ENCODE assay signal across 17 cellular contexts in the genomic region with DNA sequence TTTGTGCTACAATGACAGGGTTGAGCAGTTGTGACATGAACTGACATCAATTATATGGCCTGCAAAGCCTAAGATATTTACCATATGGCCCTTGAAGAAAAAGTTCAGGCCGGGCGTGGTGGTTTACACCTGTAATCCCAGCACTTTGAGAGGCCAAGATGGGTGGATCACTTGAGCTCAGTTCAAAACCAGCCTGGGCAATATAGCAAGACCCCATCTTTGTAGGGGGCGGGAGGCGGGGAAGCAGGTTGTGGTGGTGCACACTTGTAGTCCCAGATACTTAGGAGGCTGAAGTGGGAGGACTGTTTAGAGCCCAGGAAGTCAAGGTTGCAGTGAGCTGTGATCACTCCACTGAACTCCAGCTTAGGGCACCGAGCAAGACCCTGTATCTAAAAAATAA. TPM values are rescaled to one million over a fixed set of nuclear protein-coding genes. Genes with fewer than 3 reads are reported as not detected.
"Had no signal": no experiment of that assay in that cellular context is flagged by ENCODE, and none has a peak within 500 bp of the region (broad histone marks: within the 10 kb centered on the region; RNA-seq: fewer than 3 reads in every experiment).

No MANE protein-coding gene starts in this region.

- H3K9me3 ChIP-seq: esophagus squamous epithelium, pancreas had no signal

- H3K27me3 Mint-ChIP-seq: activated naive CD4-positive, alpha-beta T cell treated with anti-CD3 and anti-CD28 coated beads, Interleukin-2, amount 50 U/mL, for 24 hours; type B pancreatic cell had no signal

- H3K4me3 ChIP-seq: esophagus squamous epithelium, pancreas had no signal

- H3K4me3 Mint-ChIP-seq: activated naive CD4-positive, alpha-beta T cell treated with anti-CD3 and anti-CD28 coated beads, Interleukin-2, amount 50 U/mL, for 24 hours; type B pancreatic cell had no signal

- H3K27me3 ChIP-seq: esophagus squamous epithelium, pancreas had no signal

- H3K9me3 Mint-ChIP-seq: activated naive CD4-positive, alpha-beta T cell treated with anti-CD3 and anti-CD28 coated beads, Interleukin-2, amount 50 U/mL, for 24 hours; type B pancreatic cell had no signal

- H3K27ac Mint-ChIP-seq: activated naive CD4-positive, alpha-beta T cell treated with anti-CD3 and anti-CD28 coated beads, Interleukin-2, amount 50 U/mL, for 24 hours; type B pancreatic cell had no signal

- DNase-seq: activated CD4-positive, alpha-beta T cell treated with anti-CD3 and anti-CD28 coated beads for 4 hours; activated effector memory CD4-positive, alpha-beta T cell treated with Interleukin-2 at 50 U/mL for 16 hours; activated T-cell treated with anti-CD3 and anti-CD28 coated beads for 4 hours; anterior cingulate cortex; esophagus squamous epithelium; head of caudate nucleus; pancreas; small intestine; T-helper 1 cell had no signal

- H3K27ac ChIP-seq: esophagus squamous epithelium, VCaP had no signal

RNA-seq across cellular contexts. Expression of a gene that starts 48.3 kb away (rescaled TPM):
- total RNA-seq: bronchial epithelial cell, esophagus squamous epithelium, left lobe of liver, pancreas, renal cortical epithelial cell, subcutaneous adipose tissue had no signal
- polyA plus RNA-seq: neural cell, pancreas, small intestine had no signal
